Comparison of ENCODE assay signal across 1 cellular context in genomic region chr11:71446942-71447688, GRCh38.
TF ChIP-seq lines count a peak whose summit lies in the region.

No MANE protein-coding gene starts in this region.

TF ChIP-seq in K562, 482 proteins besides CTCF, POLR2A, EP300 and RAD21:
- TF ChIP-seq ZZZ3 (IDR thresholded peaks at IDR 0.05), result no peak
- no peak for TF ChIP-seq RFX7 (CRISPR knock-in tag; IDR thresholded peaks at IDR 0.05)
- TF ChIP-seq GABPA (tag; conservative IDR thresholded peaks at IDR 0.05; ENCODE audit: low read depth), result no peak
- TF ChIP-seq CEBPG (CRISPR knock-in tag; IDR thresholded peaks at IDR 0.05), result peak; percentile 38; the same call in 1 of the 2 replicates
- TF ChIP-seq CEBPG (tag; conservative IDR thresholded peaks at IDR 0.05 in 1 of 2, IDR thresholded peaks at IDR 0.05 in 1 of 2), result peak; percentile 62 to 66; a peak in 3 of 4 replicates
- peak; percentile 92 for TF ChIP-seq CEBPB (tag; IDR thresholded peaks at IDR 0.05)
- no peak for TF ChIP-seq NR4A1 (CRISPR knock-in tag; IDR thresholded peaks at IDR 0.05)
- TF ChIP-seq NR4A1 (tag; IDR thresholded peaks at IDR 0.05), result no peak
- no peak for TF ChIP-seq SRF (CRISPR knock-in tag; IDR thresholded peaks at IDR 0.05)
